8 cellular contexts compared by ENCODE assay signal in genomic region chr3:81816473-81817260, GRCh38. TPM values are rescaled to one million over a fixed set of nuclear protein-coding genes. Genes with fewer than 3 reads are reported as not detected.
DNase-seq lines count a peak whose midpoint lies in the region; ATAC-seq lines count a peak whose summit lies in the region.

No MANE protein-coding gene starts in this region.

- no peak overlapping the region for H3K4me3 Mint-ChIP-seq in T-helper 17 cell

- H3K36me3 Mint-ChIP-seq in T-helper 17 cell (ENCODE audit: low read depth) = no peaks in the 10 kb centered on the region

- no peak overlapping the region for H3K4me3 ChIP-seq in thymus (ENCODE audit: low read length)

- DNase-seq in Right ventricle myocardium superior = no peak
- no peak for DNase-seq in left cardiac atrium
- peak; percentile 17 for DNase-seq in dedifferentiated amniotic fluid mesenchymal stem cell (ENCODE audit: extremely low spot score)
- DNase-seq in T-helper 17 cell = no peak
- no peak for DNase-seq in pons (ENCODE audit: low spot score)
- no peak for DNase-seq in activated naive CD4-positive, alpha-beta T cell treated with anti-CD3 and anti-CD28 coated beads, Interleukin-2, amount 50 U/mL, for 16 hours

- H3K27ac Mint-ChIP-seq in T-helper 17 cell = no peak overlapping the region

- intact Hi-C loops in Right ventricle myocardium superior (cut with DNase I) = no loop called here
- intact Hi-C loops in left cardiac atrium (cut with DNase I) = no loop called here

- no peaks in the 10 kb centered on the region for H3K27me3 Mint-ChIP-seq in T-helper 17 cell

- 43% methylated on average over 8 of the region's 8 CpGs for WGBS in thymus

- H3K9me3 ChIP-seq in thymus (ENCODE audit: control insufficient read depth) = no peaks in the 10 kb centered on the region
- H3K9me3 ChIP-seq in T-helper 17 cell (ENCODE audit: control insufficient read depth, low read length, poor library complexity, severe bottlenecking) = no peaks in the 10 kb centered on the region

- H3K27ac ChIP-seq in thymus (ENCODE audit: low read depth) = peak overlapping the region; percentile 64

- no peaks in the 10 kb centered on the region for H3K4me1 ChIP-seq in thymus (ENCODE audit: control insufficient read depth, insufficient read depth, low read length)

- no peaks in the 10 kb centered on the region for H3K36me3 ChIP-seq in thymus (ENCODE audit: control insufficient read depth, insufficient read depth)

- peaks cover 3% of the 10 kb centered on the region for H3K4me1 Mint-ChIP-seq in T-helper 17 cell

- no peaks in the 10 kb centered on the region for H3K27me3 ChIP-seq in thymus (ENCODE audit: control insufficient read depth, insufficient read depth)

- ATAC-seq in Right ventricle myocardium superior (ENCODE audit: poor library complexity) (peak; percentile 52), left cardiac atrium (no peak), HG03103 (IDR thresholded peaks at IDR 0.05; ENCODE audit: low read depth, unreplicated experiment) (peak; percentile 99), T-helper 17 cell (no peak)

RNA-seq across cellular contexts. Expression of gene GBE1, which starts 55.2 kb away (rescaled TPM):
- 65.5 TPM for total RNA-seq in Right ventricle myocardium superior
- total RNA-seq in left cardiac atrium = 10 to 100 TPM; 59.0 to 82.7 TPM
- 14.1 TPM for polyA plus RNA-seq in thymus
- 1 to 10 TPM; 8.0 to 8.6 TPM for total RNA-seq in T-helper 17 cell

Comparison
In these comparisons a context has a peak if more than half of its experiments do, and no peak if none do; other contexts are left out.
1. ATAC-seq: peak in Right ventricle myocardium superior (single experiment) and HG03103 (single experiment); none in left cardiac atrium (0 of 2) and T-helper 17 cell (single experiment).